ENCODE assay signal across 13 cellular contexts in genomic region chr5:142317673-142318261, GRCh38. TPM values are rescaled to one million over a fixed set of nuclear protein-coding genes. Genes with fewer than 3 reads are reported as not detected.
A peak's percentile ranks its signal among the peaks of the same experiment; 100 is the strongest.
DNase-seq lines count a peak whose midpoint lies in the region; ATAC-seq, FAIRE-seq and TF ChIP-seq lines count a peak whose summit lies in the region.
"Had no signal": no experiment of that assay in that cellular context is flagged by ENCODE, and none has a peak within 500 bp of the region (broad histone marks: within the 10 kb centered on the region; RNA-seq: fewer than 3 reads in every experiment).

No MANE protein-coding gene starts in this region.

- DNase-seq in D721Med (ENCODE audit: insufficient read length, low spot score) (no peak), WERI-Rb-1 (no peak), fibroblast of villous mesenchyme (ENCODE audit: low read depth) (no peak), retinal pigment epithelial cell (ENCODE audit: low read depth) (no peak), NCI-H510A (lab: John Stamatoyannopoulos, UW) (no peak)
- no peak for DNase-seq in CD8-positive, alpha-beta T cell
- DNase-seq in stimulated activated naive CD4-positive, alpha-beta T cell treated with Interleukin-2 at 50 U/mL for 16 hours (lab: John Stamatoyannopoulos, UW), result no peak
- DNase-seq: activated CD8-positive, alpha-beta T cell treated with anti-CD3 and anti-CD28 coated beads for 36 hours; activated naive CD4-positive, alpha-beta T cell treated with anti-CD3 and anti-CD28 coated beads, Interleukin-2, amount 10 ng/mL, durations not matched to agents 7 days and 5 days; H7; Karpas-422 had no signal

- H3K9me3 Mint-ChIP-seq in CD8-positive, alpha-beta T cell, result no peaks in the 10 kb centered on the region
- H3K9me3 Mint-ChIP-seq: activated CD8-positive, alpha-beta T cell treated with anti-CD3 and anti-CD28 coated beads for 36 hours; activated naive CD4-positive, alpha-beta T cell treated with anti-CD3 and anti-CD28 coated beads, Interleukin-2, amount 10 ng/mL, durations not matched to agents 7 days and 5 days; T-helper 1 cell treated with Interleukin-12 subunit alpha and Interleukin-12 subunit beta and Interleukin-4 antibody, amounts not matched to agents 30 μg/mL and 1 μg/mL, for 36 hours had no signal

- no peaks in the 10 kb centered on the region for H3K36me3 ChIP-seq in WERI-Rb-1
- no peaks in the 10 kb centered on the region for H3K36me3 ChIP-seq in CD8-positive, alpha-beta T cell (ENCODE audit: insufficient read depth, low read length)

- no peak overlapping the region for H3K27ac ChIP-seq in WERI-Rb-1
- no peak overlapping the region for H3K27ac ChIP-seq in CD8-positive, alpha-beta T cell (ENCODE audit: low read depth, low read length)

- TF ChIP-seq CTCF in D721Med (IDR thresholded peaks at IDR 0.05; ENCODE audit: insufficient read depth, missing control alignments) (peak; percentile 3), WERI-Rb-1 (IDR thresholded peaks at IDR 0.05; ENCODE audit: low read depth, low read length) (0 out of 2 replicates have a peak, but pooled peaks have one; percentile 7), fibroblast of villous mesenchyme (IDR thresholded peaks at IDR 0.05; ENCODE audit: insufficient read depth, low read depth, low read length) (peak; percentile 53), retinal pigment epithelial cell (conservative IDR thresholded peaks at IDR 0.05; ENCODE audit: low read depth, low read length) (peak; percentile 37)
- TF ChIP-seq CTCF in CD8-positive, alpha-beta T cell (IDR thresholded peaks at IDR 0.05), result no peak

- peaks cover 16% of the 10 kb centered on the region for H3K4me1 Mint-ChIP-seq in CD8-positive, alpha-beta T cell (ENCODE audit: low read depth)

- H3K4me1 ChIP-seq in CD8-positive, alpha-beta T cell (ENCODE audit: insufficient read depth, low read length), result peaks cover 17% of the 10 kb centered on the region

- H3K4me3 ChIP-seq in WERI-Rb-1 (ENCODE audit: low read depth, low read length) (no peak overlapping the region), fibroblast of villous mesenchyme (ENCODE audit: low read depth, low read length) (no peak overlapping the region), retinal pigment epithelial cell (ENCODE audit: low read length) (no peak overlapping the region)
- H3K4me3 ChIP-seq in CD8-positive, alpha-beta T cell (ENCODE audit: low read depth, low read length), result no peak overlapping the region

- H3K4me3 Mint-ChIP-seq in CD8-positive, alpha-beta T cell, result no peak overlapping the region
- H3K4me3 Mint-ChIP-seq: activated CD8-positive, alpha-beta T cell treated with anti-CD3 and anti-CD28 coated beads for 36 hours; activated naive CD4-positive, alpha-beta T cell treated with anti-CD3 and anti-CD28 coated beads, Interleukin-2, amount 10 ng/mL, durations not matched to agents 7 days and 5 days; T-helper 1 cell treated with Interleukin-12 subunit alpha and Interleukin-12 subunit beta and Interleukin-4 antibody, amounts not matched to agents 30 μg/mL and 1 μg/mL, for 36 hours had no signal

- H3K27me3 Mint-ChIP-seq in CD8-positive, alpha-beta T cell (ENCODE audit: low read depth), result peaks cover 43% of the 10 kb centered on the region

- ATAC-seq in CD8-positive, alpha-beta T cell, result no peak
- no peak for ATAC-seq in GM19324 (IDR thresholded peaks at IDR 0.05; ENCODE audit: low FRiP score, unreplicated experiment)
- ATAC-seq: activated CD8-positive, alpha-beta T cell treated with anti-CD3 and anti-CD28 coated beads for 36 hours had no signal

- no peaks in the 10 kb centered on the region for H3K27me3 ChIP-seq in WERI-Rb-1 (ENCODE audit: insufficient read depth, low read depth, severe bottlenecking)
- H3K27me3 ChIP-seq in CD8-positive, alpha-beta T cell (ENCODE audit: insufficient read depth, low read length), result peaks cover 5% of the 10 kb centered on the region

- FAIRE-seq in D721Med (lab: Jason Lieb, UNC), result no peak

- no peaks in the 10 kb centered on the region for H3K36me3 Mint-ChIP-seq in CD8-positive, alpha-beta T cell
- H3K36me3 Mint-ChIP-seq: activated naive CD4-positive, alpha-beta T cell treated with anti-CD3 and anti-CD28 coated beads, Interleukin-2, amount 10 ng/mL, durations not matched to agents 7 days and 5 days had no signal

- no peak overlapping the region for H3K27ac Mint-ChIP-seq in CD8-positive, alpha-beta T cell
- H3K27ac Mint-ChIP-seq: activated CD8-positive, alpha-beta T cell treated with anti-CD3 and anti-CD28 coated beads for 36 hours; activated naive CD4-positive, alpha-beta T cell treated with anti-CD3 and anti-CD28 coated beads, Interleukin-2, amount 10 ng/mL, durations not matched to agents 7 days and 5 days; T-helper 1 cell treated with Interleukin-12 subunit alpha and Interleukin-12 subunit beta and Interleukin-4 antibody, amounts not matched to agents 30 μg/mL and 1 μg/mL, for 36 hours had no signal

- POLR2A ChIA-PET in CD8-positive, alpha-beta T cell (lab: Charles Lee), result no interaction called here

- intact Hi-C loops in CD8-positive, alpha-beta T cell (cut with DNase I, micrococcal nuclease), result no loop called here

- CTCF ChIA-PET in CD8-positive, alpha-beta T cell (lab: Charles Lee), result no interaction called here

- no peaks in the 10 kb centered on the region for H3K9me3 ChIP-seq in WERI-Rb-1 (ENCODE audit: severe bottlenecking)
- H3K9me3 ChIP-seq in CD8-positive, alpha-beta T cell (ENCODE audit: low read length), result no peaks in the 10 kb centered on the region

RNA-seq across cellular contexts. Expression of gene SPRY4, which starts 7.1 kb away (rescaled TPM):
- total RNA-seq in fibroblast of villous mesenchyme, result 22.9 and 23.2 TPM in 2 replicates
- 1 to 10 TPM in 1 of 2 experiments, under 1 TPM in 1; 0.53 to 1.2 TPM for total RNA-seq in CD8-positive, alpha-beta T cell

Comparison
In these comparisons a context has a peak if more than half of its experiments do, and no peak if none do; other contexts are left out.
1. RNA of gene SPRY4, which starts 7.1 kb away (total RNA-seq): 22.9 to 23.2 TPM in fibroblast of villous mesenchyme; 0.53 to 1.2 TPM in CD8-positive, alpha-beta T cell; every median in the first group is over 10 times any median in the second.